In genomic region chr15:81373996-81374395, GRCh38 we compare ENCODE assay signal across 26 cellular contexts. TPM values are rescaled to one million over a fixed set of nuclear protein-coding genes. Genes with fewer than 3 reads are reported as not detected.
A peak's percentile ranks its signal among the peaks of the same experiment; 100 is the strongest.
DNase-seq lines count a peak whose midpoint lies in the region; TF ChIP-seq lines count a peak whose summit lies in the region.
"Had no signal": no experiment of that assay in that cellular context is flagged by ENCODE, and none has a peak within 500 bp of the region (broad histone marks: within the 10 kb centered on the region; RNA-seq: fewer than 3 reads in every experiment).

TMC3 (minus strand) TSS chr15:81374213; CDS start chr15:81374077, 136 bp downstream.

- no peaks in the 10 kb centered on the region for H3K36me3 Mint-ChIP-seq in T-helper 1 cell treated with Interleukin-12 subunit alpha and Interleukin-12 subunit beta and Interleukin-4 antibody, amounts not matched to agents 30 μg/mL and 1 μg/mL, for 36 hours (ENCODE audit: low read depth)
- no peaks in the 10 kb centered on the region for H3K36me3 Mint-ChIP-seq in nephron progenitor cell (ENCODE audit: low read depth)
- no peaks in the 10 kb centered on the region for H3K36me3 Mint-ChIP-seq in activated naive CD4-positive, alpha-beta T cell treated with anti-CD3 and anti-CD28 coated beads for 36 hours (ENCODE audit: low read depth)
- H3K36me3 Mint-ChIP-seq: activated naive CD4-positive, alpha-beta T cell treated with anti-CD3 and anti-CD28 coated beads, Interleukin-2, amount 10 ng/mL, durations not matched to agents 7 days and 5 days had no signal

- H3K4me1 Mint-ChIP-seq in T-helper 1 cell treated with Interleukin-12 subunit alpha and Interleukin-12 subunit beta and Interleukin-4 antibody, amounts not matched to agents 30 μg/mL and 1 μg/mL, for 36 hours (ENCODE audit: low read depth): no peaks in the 10 kb centered on the region
- peaks cover 32% of the 10 kb centered on the region for H3K4me1 Mint-ChIP-seq in nephron progenitor cell
- H3K4me1 Mint-ChIP-seq in activated naive CD4-positive, alpha-beta T cell treated with anti-CD3 and anti-CD28 coated beads for 36 hours (ENCODE audit: low read depth): no peaks in the 10 kb centered on the region
- H3K4me1 Mint-ChIP-seq: activated naive CD4-positive, alpha-beta T cell treated with anti-CD3 and anti-CD28 coated beads, Interleukin-2, amount 10 ng/mL, durations not matched to agents 7 days and 5 days had no signal

- no peaks in the 10 kb centered on the region for H3K9me3 Mint-ChIP-seq in T-helper 1 cell treated with Interleukin-12 subunit alpha and Interleukin-12 subunit beta and Interleukin-4 antibody, amounts not matched to agents 30 μg/mL and 1 μg/mL, for 36 hours
- H3K9me3 Mint-ChIP-seq in nephron progenitor cell: no peaks in the 10 kb centered on the region
- H3K9me3 Mint-ChIP-seq in activated naive CD4-positive, alpha-beta T cell treated with anti-CD3 and anti-CD28 coated beads for 36 hours: no peaks in the 10 kb centered on the region
- H3K9me3 Mint-ChIP-seq: activated CD8-positive, alpha-beta T cell treated with anti-CD3 and anti-CD28 coated beads for 36 hours; activated naive CD4-positive, alpha-beta T cell treated with anti-CD3 and anti-CD28 coated beads, Interleukin-2, amount 10 ng/mL, durations not matched to agents 7 days and 5 days; activated T-cell treated with anti-CD3 and anti-CD28 coated beads, Interleukin-2, amount 50 U/mL, for 24 hours had no signal

- no peak for TF ChIP-seq CTCF in fibroblast of the aortic adventitia (IDR thresholded peaks at IDR 0.05; ENCODE audit: insufficient read depth, low read length)
- no peak for TF ChIP-seq CTCF in nephron progenitor cell (IDR thresholded peaks at IDR 0.05)

- peak within 1 kb of the TSS; percentile 13 for H3K27ac Mint-ChIP-seq in T-helper 1 cell treated with Interleukin-12 subunit alpha and Interleukin-12 subunit beta and Interleukin-4 antibody, amounts not matched to agents 30 μg/mL and 1 μg/mL, for 36 hours
- H3K27ac Mint-ChIP-seq in nephron progenitor cell: no peak within 1 kb of the TSS
- no peak within 1 kb of the TSS for H3K27ac Mint-ChIP-seq in activated naive CD4-positive, alpha-beta T cell treated with anti-CD3 and anti-CD28 coated beads for 36 hours
- H3K27ac Mint-ChIP-seq: activated CD8-positive, alpha-beta T cell treated with anti-CD3 and anti-CD28 coated beads for 36 hours; activated naive CD4-positive, alpha-beta T cell treated with anti-CD3 and anti-CD28 coated beads, Interleukin-2, amount 10 ng/mL, durations not matched to agents 7 days and 5 days; activated T-cell treated with anti-CD3 and anti-CD28 coated beads, Interleukin-2, amount 50 U/mL, for 24 hours had no signal

- DNase-seq in T-helper 1 cell (no peak), fibroblast of the aortic adventitia (ENCODE audit: low read depth) (peak; percentile 7), nephron progenitor cell (peak; percentile 28), AG08396 (ENCODE audit: low spot score) (no peak)
- no peak for DNase-seq in stimulated activated CD4-positive, alpha-beta T cell treated with anti-CD3 and anti-CD28 coated beads, Interleukin-2, amount 100 ng/mL, for 48 hours
- DNase-seq in activated naive CD4-positive, alpha-beta T cell treated with anti-CD3 and anti-CD28 coated beads for 36 hours: no peak
- no peak for DNase-seq in activated CD4-positive, CD25-positive, alpha-beta regulatory T cell treated with anti-CD3 and anti-CD28 coated beads, Interleukin-2, amount 50 U/mL, for 72 hours
- DNase-seq: activated CD8-positive, alpha-beta T cell treated with anti-CD3 and anti-CD28 coated beads for 36 hours; activated naive CD4-positive, alpha-beta T cell treated with anti-CD3 and anti-CD28 coated beads, Interleukin-2, amount 10 ng/mL, durations not matched to agents 7 days and 5 days; activated T-cell treated with anti-CD3 and anti-CD28 coated beads, Interleukin-2, amount 50 U/mL, for 24 hours; cortex of kidney; left ventricle myocardium superior; NCI-H1048; NCI-H2081; NCI-H748 treated with DMSO at 0.1 percent for 48 hours; occipital lobe; PC-9; stomach; upper lobe of right lung had no signal

- CTCF ChIA-PET in activated naive CD4-positive, alpha-beta T cell treated with anti-CD3 and anti-CD28 coated beads for 36 hours (lab: Charles Lee): no interaction called here

- peaks cover 12% of the 10 kb centered on the region for H3K27me3 Mint-ChIP-seq in T-helper 1 cell treated with Interleukin-12 subunit alpha and Interleukin-12 subunit beta and Interleukin-4 antibody, amounts not matched to agents 30 μg/mL and 1 μg/mL, for 36 hours (ENCODE audit: low read depth)
- H3K27me3 Mint-ChIP-seq in nephron progenitor cell (ENCODE audit: low read depth, poor library complexity): peaks cover 4% of the 10 kb centered on the region
- H3K27me3 Mint-ChIP-seq in activated naive CD4-positive, alpha-beta T cell treated with anti-CD3 and anti-CD28 coated beads for 36 hours (ENCODE audit: low read depth): no peaks in the 10 kb centered on the region
- H3K27me3 Mint-ChIP-seq: activated CD8-positive, alpha-beta T cell treated with anti-CD3 and anti-CD28 coated beads for 36 hours; activated T-cell treated with anti-CD3 and anti-CD28 coated beads, Interleukin-2, amount 50 U/mL, for 24 hours had no signal

- intact Hi-C loops in activated naive CD4-positive, alpha-beta T cell treated with anti-CD3 and anti-CD28 coated beads for 36 hours (cut with micrococcal nuclease): no loop called here

- H3K4me3 ChIP-seq in fibroblast of the aortic adventitia (ENCODE audit: low read depth, low read length): no peak within 1 kb of the TSS
- H3K4me3 ChIP-seq: body of pancreas, PC-9, stomach, upper lobe of right lung had no signal

- H3K4me3 Mint-ChIP-seq in T-helper 1 cell treated with Interleukin-12 subunit alpha and Interleukin-12 subunit beta and Interleukin-4 antibody, amounts not matched to agents 30 μg/mL and 1 μg/mL, for 36 hours: no peak within 1 kb of the TSS
- H3K4me3 Mint-ChIP-seq in nephron progenitor cell: no peak within 1 kb of the TSS
- H3K4me3 Mint-ChIP-seq in activated naive CD4-positive, alpha-beta T cell treated with anti-CD3 and anti-CD28 coated beads for 36 hours: no peak within 1 kb of the TSS
- H3K4me3 Mint-ChIP-seq: activated CD8-positive, alpha-beta T cell treated with anti-CD3 and anti-CD28 coated beads for 36 hours; activated naive CD4-positive, alpha-beta T cell treated with anti-CD3 and anti-CD28 coated beads, Interleukin-2, amount 10 ng/mL, durations not matched to agents 7 days and 5 days; activated T-cell treated with anti-CD3 and anti-CD28 coated beads, Interleukin-2, amount 50 U/mL, for 24 hours had no signal

RNA-seq across cellular contexts. Expression of gene TMC3, which starts in this region (rescaled TPM):
- total RNA-seq in fibroblast of the aortic adventitia (ENCODE audit: low replicate concordance): under 0.01 TPM in 1 of 2 replicates, not detected in the other
- total RNA-seq in activated naive CD4-positive, alpha-beta T cell treated with anti-CD3 and anti-CD28 coated beads for 36 hours: not detected
- total RNA-seq: activated CD8-positive, alpha-beta T cell treated with anti-CD3 and anti-CD28 coated beads for 36 hours; endothelial cell of umbilical vein; fibroblast of villous mesenchyme; H1; HT-29; left ventricle myocardium superior; PC-9; T-helper 2 cell treated with Interferon-gamma antibody and Interleukin-4, amounts not matched to agents 100 ng/mL and 5 ng/mL, for 36 hours; upper lobe of right lung had no signal

Comparison
In these comparisons a context has a peak if more than half of its experiments do, and no peak if none do; other contexts are left out.
1. Peak in DNase-seq in fibroblast of the aortic adventitia; RNA of the gene not detected or under 1 TPM.